Comparison of ENCODE assay signal across 10 cellular contexts in the genomic region with DNA sequence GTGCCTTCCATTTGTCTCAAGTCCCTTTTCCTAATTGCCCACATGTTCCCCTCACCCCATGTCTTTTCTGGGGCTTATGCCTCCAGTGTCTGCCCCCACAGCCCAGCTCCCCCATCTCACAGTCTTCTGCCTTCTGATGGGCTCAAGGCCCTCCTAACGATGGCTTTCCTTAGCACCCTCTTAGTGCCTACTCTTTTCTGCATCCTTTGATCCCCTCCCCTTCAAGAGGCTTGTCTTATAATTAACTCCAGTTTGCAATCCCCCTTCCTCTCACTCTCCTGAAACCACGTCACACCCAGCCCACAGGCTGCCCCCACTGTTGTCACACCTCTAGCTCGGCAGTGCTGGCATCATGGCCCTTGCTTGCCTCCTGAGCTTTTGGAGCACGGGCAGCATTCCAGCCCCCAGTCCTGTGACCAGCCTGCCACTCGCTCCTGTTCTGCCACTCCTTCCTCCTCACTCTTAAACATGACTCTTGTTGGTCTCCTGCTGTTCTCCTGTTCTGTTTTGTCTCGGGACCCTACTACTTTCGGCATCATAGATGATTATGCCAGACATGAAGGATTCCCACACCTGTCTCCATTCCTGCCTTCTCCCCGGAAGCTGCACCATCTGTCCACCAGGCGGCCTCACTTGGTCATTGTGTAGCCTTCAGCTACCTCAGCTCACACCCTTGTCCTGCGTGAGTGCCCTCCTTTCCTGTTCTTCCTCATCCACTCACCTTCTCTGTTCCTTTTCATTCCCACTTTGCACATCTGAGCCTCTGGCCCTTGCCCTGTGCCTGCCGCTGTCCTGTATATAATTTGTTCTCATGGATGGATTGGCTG. TPM values are rescaled to one million over a fixed set of nuclear protein-coding genes. Genes with fewer than 3 reads are reported as not detected.
A peak's percentile ranks its signal among the peaks of the same experiment; 100 is the strongest.
DNase-seq lines count a peak whose midpoint lies in the region; ATAC-seq, FAIRE-seq and TF ChIP-seq lines count a peak whose summit lies in the region.
"Had no signal": no experiment of that assay in that cellular context is flagged by ENCODE, and none has a peak within 500 bp of the region (broad histone marks: within the 10 kb centered on the region; RNA-seq: fewer than 3 reads in every experiment).

No MANE protein-coding gene starts in this region.

- no peaks in the 10 kb centered on the region for H3K9me3 ChIP-seq in small intestine (ENCODE audit: control insufficient read depth, low read depth)

- peaks cover 54% of the 10 kb centered on the region for H3K36me3 Mint-ChIP-seq in T-helper 2 cell treated with Interferon-gamma antibody and Interleukin-4, amounts not matched to agents 5 μg/mL and 100 μg/mL, for 36 hours (ENCODE audit: low read depth)

- H3K4me1 Mint-ChIP-seq in T-helper 2 cell treated with Interferon-gamma antibody and Interleukin-4, amounts not matched to agents 5 μg/mL and 100 μg/mL, for 36 hours (ENCODE audit: low read depth): peaks cover 11% of the 10 kb centered on the region

- no peaks in the 10 kb centered on the region for H3K4me1 ChIP-seq in small intestine (ENCODE audit: control insufficient read depth in 2 of 2, insufficient read depth in 1 of 2, low read depth in 1 of 2, low read length in 1 of 2)

- ATAC-seq in SK-N-SH treated with all-trans-retinoic acid at 6 μM for 48 hours (peak; percentile 69), Right ventricle myocardium inferior (peak; percentile 67), HG03108 (IDR thresholded peaks at IDR 0.05; ENCODE audit: unreplicated experiment) (no peak)

- no peaks in the 10 kb centered on the region for H3K9me3 Mint-ChIP-seq in T-helper 2 cell treated with Interferon-gamma antibody and Interleukin-4, amounts not matched to agents 5 μg/mL and 100 μg/mL, for 36 hours

- no peaks in the 10 kb centered on the region for H3K27me3 ChIP-seq in small intestine (ENCODE audit: control insufficient read depth in 2 of 2, insufficient read depth in 2 of 2, low read length in 2 of 2)

- 80 to 85% (median 82%) methylated on average over 11 of the region's 11 CpGs for WGBS in small intestine, 3 donors

- H3K27ac ChIP-seq in small intestine (ENCODE audit: low read depth in 1 of 2, low read length in 1 of 2): no peak overlapping the region

- H3K36me3 ChIP-seq in small intestine (ENCODE audit: control insufficient read depth in 2 of 2, insufficient read depth in 2 of 2, low read length in 2 of 2): peaks cover 4 to 22% of the 10 kb centered on the region in 2 donors

- FAIRE-seq in small intestine (lab: Jason Lieb, UNC) (no peak), GM19239 (lab: Jason Lieb, UNC) (no peak)
- FAIRE-seq: islet of Langerhans had no signal

- H3K27ac Mint-ChIP-seq in T-helper 2 cell treated with Interferon-gamma antibody and Interleukin-4, amounts not matched to agents 5 μg/mL and 100 μg/mL, for 36 hours: peak overlapping the region; percentile 21
- H3K27ac Mint-ChIP-seq: B cell had no signal

- intact Hi-C loops in Right ventricle myocardium inferior (cut with DNase I): loop anchor here (5.0 kb wide), 1 partner anchor 34 kb away; no protein-coding TSS in a partner anchor

- no peak for DNase-seq in T-helper 2 cell treated with Interferon-gamma antibody and Interleukin-4, amounts not matched to agents 5 μg/mL and 100 μg/mL, for 36 hours (ENCODE audit: low spot score)
- DNase-seq in T-helper 2 cell (no peak), Right ventricle myocardium inferior (ENCODE audit: missing footprints) (peak; percentile 77), small intestine (peak; percentile 22), GM19239 (ENCODE audit: insufficient read length, low spot score) (no peak)
- DNase-seq in stimulated activated CD4-positive, alpha-beta T cell treated with anti-CD3 and anti-CD28 coated beads, Interleukin-1b, Interleukin-23, amount 100 ng/mL, for 48 hours: no peak

- no peak overlapping the region for H3K4me3 Mint-ChIP-seq in T-helper 2 cell treated with Interferon-gamma antibody and Interleukin-4, amounts not matched to agents 5 μg/mL and 100 μg/mL, for 36 hours
- H3K4me3 Mint-ChIP-seq: B cell had no signal

- no peak overlapping the region for H3K4me3 ChIP-seq in small intestine (ENCODE audit: low read depth in 1 of 2, low read length in 2 of 2)

- no peaks in the 10 kb centered on the region for H3K27me3 Mint-ChIP-seq in T-helper 2 cell treated with Interferon-gamma antibody and Interleukin-4, amounts not matched to agents 5 μg/mL and 100 μg/mL, for 36 hours (ENCODE audit: low read depth)
- H3K27me3 Mint-ChIP-seq: B cell had no signal

TF ChIP-seq in SK-N-SH treated with all-trans-retinoic acid at 6 μM for 48 hours, 23 proteins besides CTCF, POLR2A, EP300 and RAD21:
- TF ChIP-seq CSDC2 (CRISPR knock-in tag; IDR thresholded peaks at IDR 0.05) (no peak), ZNF70 (CRISPR knock-in tag; IDR thresholded peaks at IDR 0.05) (no peak), ZNF565 (CRISPR knock-in tag; conservative IDR thresholded peaks at IDR 0.05; ENCODE audit: low read depth) (no peak), TCF4 (CRISPR knock-in tag; IDR thresholded peaks at IDR 0.05; ENCODE audit: borderline replicate concordance) (no peak), GLIS3 (CRISPR knock-in tag; IDR thresholded peaks at IDR 0.05) (no peak), ZFP30 (CRISPR knock-in tag; IDR thresholded peaks at IDR 0.05) (no peak), ISL1 (CRISPR knock-in tag; IDR thresholded peaks at IDR 0.05) (no peak), OSR1 (CRISPR knock-in tag; IDR thresholded peaks at IDR 0.05) (no peak), BACH2 (CRISPR knock-in tag; IDR thresholded peaks at IDR 0.05; ENCODE audit: borderline replicate concordance) (no peak), ESRRG (CRISPR knock-in tag; IDR thresholded peaks at IDR 0.05) (no peak), SNAI2 (CRISPR knock-in tag; IDR thresholded peaks at IDR 0.05) (no peak), ZC3H10 (CRISPR knock-in tag; IDR thresholded peaks at IDR 0.05) (no peak)
- TF ChIP-seq, protein P1, sequence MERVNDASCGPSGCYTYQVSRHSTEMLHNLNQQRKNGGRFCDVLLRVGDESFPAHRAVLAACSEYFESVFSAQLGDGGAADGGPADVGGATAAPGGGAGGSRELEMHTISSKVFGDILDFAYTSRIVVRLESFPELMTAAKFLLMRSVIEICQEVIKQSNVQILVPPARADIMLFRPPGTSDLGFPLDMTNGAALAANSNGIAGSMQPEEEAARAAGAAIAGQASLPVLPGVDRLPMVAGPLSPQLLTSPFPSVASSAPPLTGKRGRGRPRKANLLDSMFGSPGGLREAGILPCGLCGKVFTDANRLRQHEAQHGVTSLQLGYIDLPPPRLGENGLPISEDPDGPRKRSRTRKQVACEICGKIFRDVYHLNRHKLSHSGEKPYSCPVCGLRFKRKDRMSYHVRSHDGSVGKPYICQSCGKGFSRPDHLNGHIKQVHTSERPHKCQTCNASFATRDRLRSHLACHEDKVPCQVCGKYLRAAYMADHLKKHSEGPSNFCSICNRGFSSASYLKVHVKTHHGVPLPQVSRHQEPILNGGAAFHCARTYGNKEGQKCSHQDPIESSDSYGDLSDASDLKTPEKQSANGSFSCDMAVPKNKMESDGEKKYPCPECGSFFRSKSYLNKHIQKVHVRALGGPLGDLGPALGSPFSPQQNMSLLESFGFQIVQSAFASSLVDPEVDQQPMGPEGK (CRISPR knock-in tag; IDR thresholded peaks at IDR 0.05; ENCODE audit: borderline replicate concordance): no peak
- TF ChIP-seq, protein P2, sequence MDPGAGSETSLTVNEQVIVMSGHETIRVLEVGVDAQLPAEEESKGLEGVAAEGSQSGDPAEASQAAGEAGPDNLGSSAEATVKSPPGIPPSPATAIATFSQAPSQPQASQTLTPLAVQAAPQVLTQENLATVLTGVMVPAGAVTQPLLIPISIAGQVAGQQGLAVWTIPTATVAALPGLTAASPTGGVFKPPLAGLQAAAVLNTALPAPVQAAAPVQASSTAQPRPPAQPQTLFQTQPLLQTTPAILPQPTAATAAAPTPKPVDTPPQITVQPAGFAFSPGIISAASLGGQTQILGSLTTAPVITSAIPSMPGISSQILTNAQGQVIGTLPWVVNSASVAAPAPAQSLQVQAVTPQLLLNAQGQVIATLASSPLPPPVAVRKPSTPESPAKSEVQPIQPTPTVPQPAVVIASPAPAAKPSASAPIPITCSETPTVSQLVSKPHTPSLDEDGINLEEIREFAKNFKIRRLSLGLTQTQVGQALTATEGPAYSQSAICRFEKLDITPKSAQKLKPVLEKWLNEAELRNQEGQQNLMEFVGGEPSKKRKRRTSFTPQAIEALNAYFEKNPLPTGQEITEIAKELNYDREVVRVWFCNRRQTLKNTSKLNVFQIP (CRISPR knock-in tag; IDR thresholded peaks at IDR 0.05; ENCODE audit: borderline replicate concordance, low read depth): no peak
- TF ChIP-seq, protein P3, sequence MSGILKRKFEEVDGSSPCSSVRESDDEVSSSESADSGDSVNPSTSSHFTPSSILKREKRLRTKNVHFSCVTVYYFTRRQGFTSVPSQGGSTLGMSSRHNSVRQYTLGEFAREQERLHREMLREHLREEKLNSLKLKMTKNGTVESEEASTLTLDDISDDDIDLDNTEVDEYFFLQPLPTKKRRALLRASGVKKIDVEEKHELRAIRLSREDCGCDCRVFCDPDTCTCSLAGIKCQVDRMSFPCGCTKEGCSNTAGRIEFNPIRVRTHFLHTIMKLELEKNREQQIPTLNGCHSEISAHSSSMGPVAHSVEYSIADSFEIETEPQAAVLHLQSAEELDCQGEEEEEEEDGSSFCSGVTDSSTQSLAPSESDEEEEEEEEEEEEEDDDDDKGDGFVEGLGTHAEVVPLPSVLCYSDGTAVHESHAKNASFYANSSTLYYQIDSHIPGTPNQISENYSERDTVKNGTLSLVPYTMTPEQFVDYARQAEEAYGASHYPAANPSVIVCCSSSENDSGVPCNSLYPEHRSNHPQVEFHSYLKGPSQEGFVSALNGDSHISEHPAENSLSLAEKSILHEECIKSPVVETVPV (CRISPR knock-in tag; IDR thresholded peaks at IDR 0.05): no peak
TF ChIP-seq in SK-N-SH treated with all-trans-retinoic acid at 6 μM for 48 hours: peak in this region for 0.

RNA-seq across cellular contexts. Expression of a gene that starts 26.1 kb away (rescaled TPM):
- 51.0 TPM for total RNA-seq in Right ventricle myocardium inferior
- polyA plus RNA-seq in small intestine: 10 to 100 TPM; 62.5 to 82.1 (median 67.0) TPM

RNA-seq across cellular contexts. Expression of a gene that starts 36.2 kb away (rescaled TPM):
- 5.4 TPM for total RNA-seq in Right ventricle myocardium inferior
- polyA plus RNA-seq in small intestine: 10 to 100 TPM; 38.8 to 46.7 (median 45.6) TPM

RNA-seq across cellular contexts. Expression of a gene that starts 38.9 kb away (rescaled TPM):
- 0.16 TPM for total RNA-seq in Right ventricle myocardium inferior
- polyA plus RNA-seq in small intestine: under 1 TPM; 0.22 to 0.40 (median 0.27) TPM

RNA-seq across cellular contexts. Expression of a gene that starts 42.4 kb away (rescaled TPM):
- not detected for total RNA-seq in Right ventricle myocardium inferior
- under 1 TPM in 1 of 3 donors, not detected in 2; 0.04 TPM for polyA plus RNA-seq in small intestine

RNA-seq across cellular contexts. Expression of a gene that starts 48.5 kb away (rescaled TPM):
- total RNA-seq in Right ventricle myocardium inferior: 20.7 TPM
- 100 to 1,000 TPM in 1 of 3 donors, 10 to 100 TPM in 2; 25.9 to 125 (median 59.2) TPM for polyA plus RNA-seq in small intestine

Comparison
In these comparisons a context has a peak if more than half of its experiments do, and no peak if none do; other contexts are left out.
1. DNase-seq: peak in Right ventricle myocardium inferior (single experiment) and small intestine (single experiment); none in T-helper 2 cell treated with Interferon-gamma antibody and Interleukin-4, amounts not matched to agents 5 μg/mL and 100 μg/mL, for 36 hours (single experiment), T-helper 2 cell (0 of 5), stimulated activated CD4-positive, alpha-beta T cell treated with anti-CD3 and anti-CD28 coated beads, Interleukin-1b, Interleukin-23, amount 100 ng/mL, for 48 hours (single experiment) and GM19239 (single experiment).